Comparison of ENCODE assay signal across 10 cellular contexts in genomic region chr9:34961574-34962480, GRCh38. TPM values are rescaled to one million over a fixed set of nuclear protein-coding genes. Genes with fewer than 3 reads are reported as not detected.
DNase-seq lines count a peak whose midpoint lies in the region; ATAC-seq and TF ChIP-seq lines count a peak whose summit lies in the region.
"Had no signal": no experiment of that assay in that cellular context is flagged by ENCODE, and none has a peak within 500 bp of the region (broad histone marks: within the 10 kb centered on the region; RNA-seq: fewer than 3 reads in every experiment).

No MANE protein-coding gene starts in this region.

- H3K4me1 ChIP-seq in right atrium auricular region, result peaks cover 0 to 15% of the 10 kb centered on the region in 2 donors
- H3K4me1 ChIP-seq in Panc1 (ENCODE audit: control insufficient read depth, insufficient read depth, low read length), result peaks cover 8% of the 10 kb centered on the region; the same call in 1 of the 2 replicates
- no peaks in the 10 kb centered on the region for H3K4me1 ChIP-seq in OCI-LY7 (ENCODE audit: insufficient read depth, low read length, poor library complexity, severe bottlenecking)

- CTCF ChIA-PET in Panc1 (lab: Charles Lee) (interaction anchor here (1.0 to 1.4 kb wide), 2 partner anchors 11 to 62 kb away, joined by 3 to 4 read pairs; no protein-coding TSS in a partner anchor), OCI-LY7 (lab: Charles Lee; ENCODE audit: unreplicated experiment) (no interaction called here)

- H2AFZ ChIP-seq in OCI-LY7 (ENCODE audit: low read length), result no peak overlapping the region

- H3K79me2 ChIP-seq in OCI-LY7 (ENCODE audit: insufficient read depth, low read depth, low read length), result no peaks in the 10 kb centered on the region

- POLR2A ChIA-PET in Panc1 (lab: Charles Lee) (interaction anchor here (0.6 kb wide), 1 partner anchor 240 kb away, joined by 3 read pairs; no protein-coding TSS in a partner anchor), OCI-LY7 (lab: Charles Lee) (interaction anchor here (0.6 kb wide), 2 partner anchors 413 to 1366 kb away, joined by 4 read pairs; no protein-coding TSS in a partner anchor)

- H3K27me3 ChIP-seq in right atrium auricular region, result no peaks in the 10 kb centered on the region
- H3K27me3 ChIP-seq in Panc1 (ENCODE audit: control insufficient read depth, insufficient read depth, low read length), result peaks cover 71% of the 10 kb centered on the region

- intact Hi-C loops in left ventricle myocardium superior (cut with micrococcal nuclease), result no loop called here
- intact Hi-C loops in Panc1 (cut with micrococcal nuclease; ENCODE audit: unreplicated experiment), result no loop called here
- intact Hi-C loops in OCI-LY7 (cut with micrococcal nuclease; ENCODE audit: unreplicated experiment), result no loop called here

- no peaks in the 10 kb centered on the region for H4K20me1 ChIP-seq in OCI-LY7 (ENCODE audit: insufficient read depth, low read length)

- H3K27ac ChIP-seq in right atrium auricular region (no peak overlapping the region), Panc1 (ENCODE audit: low read length) (no peak overlapping the region), OCI-LY7 (ENCODE audit: low read depth, low read length, poor library complexity, severe bottlenecking) (no peak overlapping the region)
- H3K27ac ChIP-seq: neural progenitor cell had no signal

- H3K4me2 ChIP-seq in OCI-LY7 (ENCODE audit: low read length), result no peak overlapping the region

- H3K36me3 ChIP-seq in right atrium auricular region, result no peaks in the 10 kb centered on the region
- no peaks in the 10 kb centered on the region for H3K36me3 ChIP-seq in Panc1 (ENCODE audit: control insufficient read depth, insufficient read depth, low read length)
- no peaks in the 10 kb centered on the region for H3K36me3 ChIP-seq in OCI-LY7 (ENCODE audit: insufficient read depth, low read length)
- H3K36me3 ChIP-seq: neural progenitor cell had no signal

- H3K9me3 ChIP-seq in right atrium auricular region (no peaks in the 10 kb centered on the region), Panc1 (ENCODE audit: control insufficient read depth, insufficient read depth, low read depth, low read length) (no peaks in the 10 kb centered on the region), OCI-LY7 (ENCODE audit: low read length) (no peaks in the 10 kb centered on the region)

- ATAC-seq in left ventricle myocardium superior (peak; percentile 27), Panc1 (peak; percentile 72), HG02973 (IDR thresholded peaks at IDR 0.05; ENCODE audit: unreplicated experiment) (no peak), GM21515 (IDR thresholded peaks at IDR 0.05; ENCODE audit: unreplicated experiment) (no peak)

- BruUV-seq in Panc1 (replicated peaks; lab: Mats Ljungman, UMichigan) (no TSS peak), OCI-LY7 (replicated peaks; lab: Mats Ljungman, UMichigan) (no TSS peak)

- in situ Hi-C loops in Panc1 (cut with HindIII; ENCODE audit: low pct_unique_long_range_greater_than_20kb, low sequenced_read_pairs), result no loop called here

- H3K4me3 ChIP-seq in right atrium auricular region (no peak overlapping the region), Panc1 (ENCODE audit: low read depth in 2 of 2, low read length in 2 of 2) (no peak overlapping the region), fibroblast of pulmonary artery (replicated peaks; ENCODE audit: low read depth, low read length) (no peak overlapping the region), OCI-LY7 (ENCODE audit: low read depth, low read length, poor library complexity, severe bottlenecking) (no peak overlapping the region)
- H3K4me3 ChIP-seq: neural progenitor cell had no signal

- no peaks in the 10 kb centered on the region for H3K9me2 ChIP-seq in OCI-LY7 (ENCODE audit: insufficient read depth, low read length)

- DNase-seq in left ventricle myocardium superior, result no peak
- no peak for DNase-seq in right atrium auricular region (ENCODE audit: low spot score)
- DNase-seq in Panc1 (ENCODE audit: low read depth, low spot score), result no peak
- peak; percentile 84 for DNase-seq in fibroblast of pulmonary artery (ENCODE audit: low read depth)
- peak; percentile 14 for DNase-seq in stromal cell of bone marrow (ENCODE audit: low read depth)
- DNase-seq in OCI-LY7 (ENCODE audit: low spot score), result no peak
- DNase-seq: NCI-H82 had no signal

- TF ChIP-seq CTCF in right atrium auricular region (IDR thresholded peaks at IDR 0.05), result no peak
- no peak for TF ChIP-seq CTCF in Panc1 (IDR thresholded peaks at IDR 0.05)
- no peak for TF ChIP-seq CTCF in fibroblast of pulmonary artery (IDR thresholded peaks at IDR 0.05; ENCODE audit: low read length, missing control alignments)
- TF ChIP-seq CTCF in OCI-LY7 (conservative IDR thresholded peaks at IDR 0.05; ENCODE audit: low read length), result no peak

RNA-seq across cellular contexts. Expression of gene PHF24, which starts 3.7 kb away (rescaled TPM):
- total RNA-seq in left ventricle myocardium superior, result 0.10 TPM
- total RNA-seq in right atrium auricular region, result under 1 TPM in 1 of 2 donors, not detected in 1; 0.67 TPM
- 0.08 TPM for total RNA-seq in Panc1 (2021; ENCODE audit: unreplicated experiment)
- polyA plus RNA-seq in Panc1 (2012; ENCODE audit: insufficient read length), result not detected
- not detected in 2 replicates for total RNA-seq in OCI-LY7 (2014; rRNA removed; shearing (Covaris generic))
- total RNA-seq in OCI-LY7 (2022), result not detected in 2 replicates

RNA-seq across cellular contexts. Expression of gene DNAJB5, which starts 27.7 kb away (rescaled TPM):
- total RNA-seq in left ventricle myocardium superior, result 36.2 TPM
- 10 to 100 TPM; 34.9 to 82.4 TPM for total RNA-seq in right atrium auricular region
- total RNA-seq in Panc1 (2021; ENCODE audit: unreplicated experiment), result 9.7 TPM
- 13.9 TPM for polyA plus RNA-seq in Panc1 (2012; ENCODE audit: insufficient read length)
- total RNA-seq in OCI-LY7 (2014; rRNA removed; shearing (Covaris generic)), result 4.6 and 5.1 TPM in 2 replicates
- total RNA-seq in OCI-LY7 (2022), result 5.8 and 6.7 TPM in 2 replicates

Comparison
In these comparisons a context has a peak if more than half of its experiments do, and no peak if none do; other contexts are left out.
1. ATAC-seq: peak in left ventricle myocardium superior (single experiment) and Panc1 (single experiment); none in HG02973 (single experiment) and GM21515 (single experiment).
2. DNase-seq: peak in fibroblast of pulmonary artery (single experiment) and stromal cell of bone marrow (single experiment); none in left ventricle myocardium superior (single experiment), right atrium auricular region (single experiment), Panc1 (single experiment) and OCI-LY7 (single experiment).